ENCODE assay signal across 7 cellular contexts in the genomic region with DNA sequence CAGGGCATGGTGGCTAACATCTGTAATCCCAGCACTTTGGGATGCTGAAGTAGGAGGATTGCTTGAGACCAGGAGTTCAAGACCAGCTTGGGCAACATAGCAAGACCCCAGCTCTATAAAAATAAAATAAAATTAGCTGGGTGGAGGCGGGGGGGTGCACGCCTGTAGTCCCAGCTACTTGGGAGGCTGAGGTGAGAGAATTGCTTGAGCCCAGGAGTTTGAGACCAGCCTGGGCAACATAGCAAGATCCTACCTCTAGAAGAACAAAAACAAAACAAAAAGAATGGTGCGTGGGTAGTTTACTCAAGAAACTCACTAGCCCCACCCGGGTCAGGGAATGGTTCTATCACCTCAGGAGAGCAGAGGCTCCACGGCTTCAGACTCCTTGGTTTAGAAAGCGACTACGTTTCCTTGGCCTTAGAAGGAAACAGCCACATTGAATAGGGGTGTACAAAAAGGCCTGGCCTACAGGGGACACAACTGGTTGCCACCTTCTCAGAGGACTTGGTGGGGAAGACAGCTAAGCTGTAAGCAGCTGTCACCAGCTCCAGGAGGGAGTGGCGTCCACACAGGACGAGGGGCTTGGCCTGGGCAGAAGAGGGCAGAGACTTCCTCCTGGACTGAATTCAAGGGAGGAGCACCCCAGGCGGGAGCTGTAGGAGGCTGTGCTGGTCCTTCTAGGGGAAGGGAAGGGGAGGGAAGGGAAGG. TPM values are rescaled to one million over a fixed set of nuclear protein-coding genes. Genes with fewer than 3 reads are reported as not detected.
DNase-seq lines count a peak whose midpoint lies in the region; ATAC-seq, FAIRE-seq and TF ChIP-seq lines count a peak whose summit lies in the region.
"Had no signal": no experiment of that assay in that cellular context is flagged by ENCODE, and none has a peak within 500 bp of the region (broad histone marks: within the 10 kb centered on the region; RNA-seq: fewer than 3 reads in every experiment).

No MANE protein-coding gene starts in this region.

- no peaks in the 10 kb centered on the region for H3K27me3 Mint-ChIP-seq in activated B cell treated with CpG ODN at 0.5 μM for 24 hours

- intact Hi-C loops in activated B cell treated with CpG ODN at 0.5 μM for 24 hours (cut with micrococcal nuclease) (loop anchor here (2.0 kb wide), 1 partner anchor 73 kb away; no protein-coding TSS in a partner anchor), HepG2 (cut with micrococcal nuclease; ENCODE audit: unreplicated experiment) (loop anchor here (2.0 to 5.0 kb wide), 2 partner anchors 17 to 74 kb away; a partner anchor contains a TSS)

- no peaks in the 10 kb centered on the region for H3K9me3 Mint-ChIP-seq in activated B cell treated with CpG ODN at 0.5 μM for 24 hours

- peak overlapping the region; percentile 57 for H3K4me3 Mint-ChIP-seq in activated B cell treated with CpG ODN at 0.5 μM for 24 hours

- CTCF ChIA-PET in activated B cell treated with CpG ODN at 0.5 μM for 24 hours (lab: Charles Lee) (interaction anchor here (0.8 to 2.1 kb wide), 6 partner anchors 8 to 101 kb away, joined by 3 to 9 read pairs (median 4); no protein-coding TSS in a partner anchor), HepG2 (lab: Yijun Ruan, JAX; ENCODE audit: low intra/inter-chr PET ratio, low total read pairs) (interaction anchor here (1.0 kb wide), 1 partner anchor 46 kb away, joined by 3 read pairs; no protein-coding TSS in a partner anchor)

- no peak for TF ChIP-seq POLR2A in HepG2 (IDR thresholded peaks at IDR 0.05; ENCODE audit: insufficient read depth in 1 of 2, low read depth in 2 of 2, low read length in 2 of 2)

- peaks cover under 1% of the 10 kb centered on the region for H3K36me3 Mint-ChIP-seq in activated B cell treated with CpG ODN at 0.5 μM for 24 hours (ENCODE audit: low read depth)

- no peaks in the 10 kb centered on the region; a peak in 1 of 5 replicates for H3K27me3 ChIP-seq in HepG2 (ENCODE audit: control insufficient read depth in 1 of 2, insufficient read depth in 2 of 2, low read length in 2 of 2)
- no peaks in the 10 kb centered on the region for H3K27me3 ChIP-seq in effector memory CD4-positive, alpha-beta T cell (replicated peaks; ENCODE audit: control insufficient read depth, insufficient read depth, low read length, poor library complexity, severe bottlenecking)

- no TSS peak for BruUV-seq in HepG2 (replicated peaks; lab: Mats Ljungman, UMichigan)

- no peak overlapping the region for H2AFZ ChIP-seq in HepG2 (ENCODE audit: low read length)

- FAIRE-seq in HepG2 (lab: Jason Lieb, UNC) = peak; percentile 23

- 48% methylated on average over 10 of the region's 10 CpGs for WGBS in HepG2 (ENCODE audit: low lambda C conversion rate)

- ATAC-seq in activated B cell treated with CpG ODN at 0.5 μM for 24 hours (ENCODE audit: low read depth) (no peak), HepG2 (peak; percentile 14), GM18861 (IDR thresholded peaks at IDR 0.05; ENCODE audit: unreplicated experiment) (no peak)

- H3K4me1 Mint-ChIP-seq in activated B cell treated with CpG ODN at 0.5 μM for 24 hours = peaks cover 23% of the 10 kb centered on the region

- TF ChIP-seq EP300 in HepG2 (IDR thresholded peaks at IDR 0.05; ENCODE audit: low read depth in 2 of 2, low read length in 2 of 2) = no peak
- TF ChIP-seq EP300 in HepG2 (CRISPR knock-in tag; IDR thresholded peaks at IDR 0.05; ENCODE audit: borderline replicate concordance) = no peak

- TF ChIP-seq CTCF in activated B cell treated with CpG ODN at 0.5 μM for 24 hours (IDR thresholded peaks at IDR 0.05) = no peak
- no peak for TF ChIP-seq CTCF in HepG2 (CRISPR knock-in tag; IDR thresholded peaks at IDR 0.05)

- H3K4me2 ChIP-seq in HepG2 (ENCODE audit: low read depth, low read length) = peak overlapping the region; percentile 99

- peak overlapping the region; percentile 74 for H3K9ac ChIP-seq in HepG2 (ENCODE audit: insufficient read depth, low read depth, low read length)

- H3K27ac Mint-ChIP-seq in activated B cell treated with CpG ODN at 0.5 μM for 24 hours = peak overlapping the region; percentile 54

- no peaks in the 10 kb centered on the region for H3K9me3 ChIP-seq in HepG2 (ENCODE audit: low read length)
- no peaks in the 10 kb centered on the region for H3K9me3 ChIP-seq in effector memory CD4-positive, alpha-beta T cell (ENCODE audit: control insufficient read depth, low read length)

- peaks cover 32% of the 10 kb centered on the region for H4K20me1 ChIP-seq in HepG2 (ENCODE audit: insufficient read depth, low read length)

- H3K4me3 ChIP-seq in HepG2 (replicated peaks in 1 of 3; ENCODE audit: insufficient read depth in 1 of 3, low read depth in 2 of 3, low read length in 3 of 3) = peak overlapping the region; percentile 43 to 94 (median 84)
- no peak overlapping the region for H3K4me3 ChIP-seq in effector memory CD4-positive, alpha-beta T cell (ENCODE audit: insufficient read depth, low read depth, low read length, poor library complexity, severe bottlenecking)

- in situ Hi-C loops in HepG2 (cut with HindIII; ENCODE audit: extremely low pct_ligation_motif_present, low pct_unique_long_range_greater_than_20kb) = loop anchor here (5.0 kb wide), 1 partner anchor 74 kb away; no protein-coding TSS in a partner anchor

- peaks cover 7 to 50% of the 10 kb centered on the region in 2 experiments; a peak in 4 of 5 replicates for H3K36me3 ChIP-seq in HepG2 (replicated peaks in 1 of 2; ENCODE audit: control insufficient read depth in 1 of 2, insufficient read depth in 2 of 2, low read length in 2 of 2)
- H3K36me3 ChIP-seq in effector memory CD4-positive, alpha-beta T cell (ENCODE audit: control insufficient read depth, insufficient read depth, low read length) = no peaks in the 10 kb centered on the region

- H3K79me2 ChIP-seq in HepG2 (ENCODE audit: insufficient read depth, low read length) = peaks cover 59% of the 10 kb centered on the region

- POLR2A ChIA-PET in activated B cell treated with CpG ODN at 0.5 μM for 24 hours (lab: Charles Lee) (interaction anchor here (0.5 to 33.1 kb wide), 5 partner anchors 10 to 70 kb away, joined by 3 to 2404 read pairs (median 3); a partner anchor contains a TSS), HepG2 (lab: Yijun Ruan, JAX) (interaction anchor here (0.9 to 3.5 kb wide), 22 partner anchors 9 to 235 kb away, joined by 3 to 28 read pairs (median 6); a partner anchor contains a TSS)

- H3K4me1 ChIP-seq in HepG2 (ENCODE audit: insufficient read depth, low read length) = peaks cover 62% of the 10 kb centered on the region
- H3K4me1 ChIP-seq in effector memory CD4-positive, alpha-beta T cell (ENCODE audit: control insufficient read depth, insufficient read depth, low read length, poor library complexity, severe bottlenecking) = no peaks in the 10 kb centered on the region

- TF ChIP-seq RAD21 in HepG2 (CRISPR knock-in tag; IDR thresholded peaks at IDR 0.05) = no peak

- H3K27ac ChIP-seq in HepG2 (ENCODE audit: extremely low read length, insufficient read depth, low read length) = peak overlapping the region; percentile 78
- no peak overlapping the region for H3K27ac ChIP-seq in effector memory CD4-positive, alpha-beta T cell (ENCODE audit: insufficient read depth, low read length, poor library complexity, severe bottlenecking)

- DNase-seq in NCI-H524 (lab: John Stamatoyannopoulos, UW) (peak; percentile 42 to 74), NCI-H524 treated with DMSO at 0.1 percent for 48 hours (lab: John Stamatoyannopoulos, UW) (no peak), activated B cell treated with CpG ODN at 0.5 μM for 24 hours (no peak), HepG2 (ENCODE audit: low spot score) (no peak)
- no peak for DNase-seq in effector memory CD4-positive, alpha-beta T cell

RNA-seq across cellular contexts. Expression of a gene that starts 0.7 kb away (rescaled TPM):
- total RNA-seq in activated B cell treated with CpG ODN at 0.5 μM for 24 hours = 3.8 TPM in 2 replicates
- 96.0 and 114 TPM in 2 replicates for total RNA-seq in HepG2 (2016; rRNA removed; fragmentation: Illumina TruSeq; extraction: Trizol)
- total RNA-seq in HepG2 (2016; cell fraction: cytosol; rRNA removed; fragmentation: Illumina TruSeq; extraction: Trizol; ENCODE audit: low read depth) = 20.1 and 22.9 TPM in 2 replicates
- total RNA-seq in HepG2 (2016; cell fraction: insoluble cytoplasmic fraction; rRNA removed; fragmentation: Illumina TruSeq; extraction: Trizol) = 95.6 and 109 TPM in 2 replicates
- 30.2 and 33.7 TPM in 2 replicates for total RNA-seq in HepG2 (2016; cell fraction: membrane; rRNA removed; fragmentation: Illumina TruSeq; extraction: Trizol)
- total RNA-seq in HepG2 (2016; cell fraction: nucleus; rRNA removed; fragmentation: Illumina TruSeq; extraction: Trizol) = 38.0 and 39.0 TPM in 2 replicates
- polyA plus RNA-seq in HepG2 (2011; rRNA removed) = 33.2 and 45.0 TPM in 2 replicates
- polyA plus RNA-seq in HepG2 (2011; cell fraction: cytosol; rRNA removed) = 36.3 and 78.7 TPM in 2 replicates
- 27.9 and 41.4 TPM in 2 replicates for polyA plus RNA-seq in HepG2 (2011; cell fraction: nucleus; rRNA removed)
- 15.9 and 24.5 TPM in 2 replicates for polyA plus RNA-seq in HepG2 (2012)
- polyA plus RNA-seq in HepG2 (2016; cell fraction: cytosol; fragmentation: Illumina TruSeq; extraction: Trizol; ENCODE audit: low read depth) = 18.4 and 18.5 TPM in 2 replicates
- 130 and 138 TPM in 2 replicates for polyA plus RNA-seq in HepG2 (2016; cell fraction: insoluble cytoplasmic fraction; fragmentation: Illumina TruSeq; extraction: Trizol; ENCODE audit: low read depth)
- polyA plus RNA-seq in HepG2 (2016; cell fraction: membrane; fragmentation: Illumina TruSeq; extraction: Trizol; ENCODE audit: low read depth) = 21.2 and 23.8 TPM in 2 replicates
- 61.0 and 63.4 TPM in 2 replicates for polyA plus RNA-seq in HepG2 (2016; cell fraction: nucleus; fragmentation: Illumina TruSeq; extraction: Trizol; ENCODE audit: insufficient read depth, low read depth)
- 74.6 and 146 TPM in 2 replicates for polyA minus RNA-seq in HepG2 (2011; rRNA and poly(A)+ RNA removed; ENCODE audit: low replicate concordance)
- polyA minus RNA-seq in HepG2 (2011; cell fraction: cytosol; rRNA and poly(A)+ RNA removed) = 21.4 and 38.3 TPM in 2 replicates
- polyA minus RNA-seq in HepG2 (2011; cell fraction: nucleus; rRNA and poly(A)+ RNA removed) = 10.7 and 15.2 TPM in 2 replicates

RNA-seq across cellular contexts. Expression of a gene that starts 1.0 kb away (rescaled TPM):
- total RNA-seq in activated B cell treated with CpG ODN at 0.5 μM for 24 hours (11.2 and 15.4 TPM in 2 replicates), HepG2 (2016; rRNA removed; fragmentation: Illumina TruSeq; extraction: Trizol) (270 and 327 TPM in 2 replicates)
- 87.2 and 91.8 TPM in 2 replicates for total RNA-seq in HepG2 (2016; cell fraction: cytosol; rRNA removed; fragmentation: Illumina TruSeq; extraction: Trizol; ENCODE audit: low read depth)
- total RNA-seq in HepG2 (2016; cell fraction: insoluble cytoplasmic fraction; rRNA removed; fragmentation: Illumina TruSeq; extraction: Trizol) = 272 and 349 TPM in 2 replicates
- total RNA-seq in HepG2 (2016; cell fraction: membrane; rRNA removed; fragmentation: Illumina TruSeq; extraction: Trizol) = 147 and 156 TPM in 2 replicates
- 146 and 156 TPM in 2 replicates for total RNA-seq in HepG2 (2016; cell fraction: nucleus; rRNA removed; fragmentation: Illumina TruSeq; extraction: Trizol)
- 249 and 317 TPM in 2 replicates for polyA plus RNA-seq in HepG2 (2011; rRNA removed)
- 229 and 274 TPM in 2 replicates for polyA plus RNA-seq in HepG2 (2011; cell fraction: cytosol; rRNA removed)
- polyA plus RNA-seq in HepG2 (2011; cell fraction: nucleus; rRNA removed) = 417 and 490 TPM in 2 replicates
- 302 and 303 TPM in 2 replicates for polyA plus RNA-seq in HepG2 (2012)
- 66.5 and 75.3 TPM in 2 replicates for polyA plus RNA-seq in HepG2 (2016; cell fraction: cytosol; fragmentation: Illumina TruSeq; extraction: Trizol; ENCODE audit: low read depth)
- polyA plus RNA-seq in HepG2 (2016; cell fraction: insoluble cytoplasmic fraction; fragmentation: Illumina TruSeq; extraction: Trizol; ENCODE audit: low read depth) = 406 and 430 TPM in 2 replicates
- 103 and 126 TPM in 2 replicates for polyA plus RNA-seq in HepG2 (2016; cell fraction: membrane; fragmentation: Illumina TruSeq; extraction: Trizol; ENCODE audit: low read depth)
- 409 and 442 TPM in 2 replicates for polyA plus RNA-seq in HepG2 (2016; cell fraction: nucleus; fragmentation: Illumina TruSeq; extraction: Trizol; ENCODE audit: insufficient read depth, low read depth)
- polyA minus RNA-seq in HepG2 (2011; rRNA and poly(A)+ RNA removed; ENCODE audit: low replicate concordance) = 60.4 and 341 TPM in 2 replicates
- polyA minus RNA-seq in HepG2 (2011; cell fraction: cytosol; rRNA and poly(A)+ RNA removed) = 127 and 156 TPM in 2 replicates
- 114 and 156 TPM in 2 replicates for polyA minus RNA-seq in HepG2 (2011; cell fraction: nucleus; rRNA and poly(A)+ RNA removed)

RNA-seq across cellular contexts. Expression of a gene that starts 17.8 kb away (rescaled TPM):
- total RNA-seq in activated B cell treated with CpG ODN at 0.5 μM for 24 hours = 636 and 647 TPM in 2 replicates
- 28.7 and 46.7 TPM in 2 replicates for total RNA-seq in HepG2 (2016; rRNA removed; fragmentation: Illumina TruSeq; extraction: Trizol)
- 15.8 and 18.7 TPM in 2 replicates for total RNA-seq in HepG2 (2016; cell fraction: cytosol; rRNA removed; fragmentation: Illumina TruSeq; extraction: Trizol; ENCODE audit: low read depth)
- total RNA-seq in HepG2 (2016; cell fraction: insoluble cytoplasmic fraction; rRNA removed; fragmentation: Illumina TruSeq; extraction: Trizol) = 21.7 and 51.0 TPM in 2 replicates
- 31.9 and 34.8 TPM in 2 replicates for total RNA-seq in HepG2 (2016; cell fraction: membrane; rRNA removed; fragmentation: Illumina TruSeq; extraction: Trizol)
- 43.0 and 51.6 TPM in 2 replicates for total RNA-seq in HepG2 (2016; cell fraction: nucleus; rRNA removed; fragmentation: Illumina TruSeq; extraction: Trizol)
- 170 and 192 TPM in 2 replicates for polyA plus RNA-seq in HepG2 (2011; rRNA removed)
- 200 and 244 TPM in 2 replicates for polyA plus RNA-seq in HepG2 (2011; cell fraction: cytosol; rRNA removed)
- polyA plus RNA-seq in HepG2 (2011; cell fraction: nucleus; rRNA removed) = 116 and 129 TPM in 2 replicates
- polyA plus RNA-seq in HepG2 (2012) = 52.7 and 59.2 TPM in 2 replicates
- 35.1 and 40.6 TPM in 2 replicates for polyA plus RNA-seq in HepG2 (2016; cell fraction: cytosol; fragmentation: Illumina TruSeq; extraction: Trizol; ENCODE audit: low read depth)
- polyA plus RNA-seq in HepG2 (2016; cell fraction: insoluble cytoplasmic fraction; fragmentation: Illumina TruSeq; extraction: Trizol; ENCODE audit: low read depth) = 52.5 and 60.0 TPM in 2 replicates
- polyA plus RNA-seq in HepG2 (2016; cell fraction: membrane; fragmentation: Illumina TruSeq; extraction: Trizol; ENCODE audit: low read depth) = 62.1 and 68.8 TPM in 2 replicates
- 160 and 166 TPM in 2 replicates for polyA plus RNA-seq in HepG2 (2016; cell fraction: nucleus; fragmentation: Illumina TruSeq; extraction: Trizol; ENCODE audit: insufficient read depth, low read depth)
- 231 and 401 TPM in 2 replicates for polyA minus RNA-seq in HepG2 (2011; rRNA and poly(A)+ RNA removed; ENCODE audit: low replicate concordance)
- polyA minus RNA-seq in HepG2 (2011; cell fraction: cytosol; rRNA and poly(A)+ RNA removed) = 73.3 and 75.3 TPM in 2 replicates
- polyA minus RNA-seq in HepG2 (2011; cell fraction: nucleus; rRNA and poly(A)+ RNA removed) = 23.0 and 28.7 TPM in 2 replicates

RNA-seq across cellular contexts. Expression of a gene that starts 27.9 kb away (rescaled TPM):
- total RNA-seq in activated B cell treated with CpG ODN at 0.5 μM for 24 hours (0.81 and 1.0 TPM in 2 replicates), HepG2 (2016; rRNA removed; fragmentation: Illumina TruSeq; extraction: Trizol) (135 and 167 TPM in 2 replicates)
- total RNA-seq in HepG2 (2016; cell fraction: cytosol; rRNA removed; fragmentation: Illumina TruSeq; extraction: Trizol; ENCODE audit: low read depth) = 34.5 and 39.0 TPM in 2 replicates
- total RNA-seq in HepG2 (2016; cell fraction: insoluble cytoplasmic fraction; rRNA removed; fragmentation: Illumina TruSeq; extraction: Trizol) = 131 and 168 TPM in 2 replicates
- 97.3 and 97.8 TPM in 2 replicates for total RNA-seq in HepG2 (2016; cell fraction: membrane; rRNA removed; fragmentation: Illumina TruSeq; extraction: Trizol)
- total RNA-seq in HepG2 (2016; cell fraction: nucleus; rRNA removed; fragmentation: Illumina TruSeq; extraction: Trizol) = 62.8 and 63.7 TPM in 2 replicates
- polyA plus RNA-seq in HepG2 (2011; rRNA removed) = 18.5 and 30.3 TPM in 2 replicates
- polyA plus RNA-seq in HepG2 (2011; cell fraction: cytosol; rRNA removed) = 26.4 and 35.2 TPM in 2 replicates
- 11.3 and 14.8 TPM in 2 replicates for polyA plus RNA-seq in HepG2 (2011; cell fraction: nucleus; rRNA removed)
- 20.8 and 42.6 TPM in 2 replicates for polyA plus RNA-seq in HepG2 (2012)
- 27.8 and 29.4 TPM in 2 replicates for polyA plus RNA-seq in HepG2 (2016; cell fraction: cytosol; fragmentation: Illumina TruSeq; extraction: Trizol; ENCODE audit: low read depth)
- polyA plus RNA-seq in HepG2 (2016; cell fraction: insoluble cytoplasmic fraction; fragmentation: Illumina TruSeq; extraction: Trizol; ENCODE audit: low read depth) = 158 and 162 TPM in 2 replicates
- polyA plus RNA-seq in HepG2 (2016; cell fraction: membrane; fragmentation: Illumina TruSeq; extraction: Trizol; ENCODE audit: low read depth) = 64.5 and 65.4 TPM in 2 replicates
- polyA plus RNA-seq in HepG2 (2016; cell fraction: nucleus; fragmentation: Illumina TruSeq; extraction: Trizol; ENCODE audit: insufficient read depth, low read depth) = 90.2 and 97.1 TPM in 2 replicates
- 62.3 and 97.9 TPM in 2 replicates for polyA minus RNA-seq in HepG2 (2011; rRNA and poly(A)+ RNA removed; ENCODE audit: low replicate concordance)
- polyA minus RNA-seq in HepG2 (2011; cell fraction: cytosol; rRNA and poly(A)+ RNA removed) = 18.6 and 37.7 TPM in 2 replicates
- 20.9 and 36.8 TPM in 2 replicates for polyA minus RNA-seq in HepG2 (2011; cell fraction: nucleus; rRNA and poly(A)+ RNA removed)

RNA-seq across cellular contexts. Expression of a gene that starts 40.0 kb away (rescaled TPM):
- total RNA-seq in activated B cell treated with CpG ODN at 0.5 μM for 24 hours = 5.2 and 7.1 TPM in 2 replicates
- 0.22 and 1.7 TPM in 2 replicates for total RNA-seq in HepG2 (2016; rRNA removed; fragmentation: Illumina TruSeq; extraction: Trizol)
- 0.51 and 0.88 TPM in 2 replicates for total RNA-seq in HepG2 (2016; cell fraction: cytosol; rRNA removed; fragmentation: Illumina TruSeq; extraction: Trizol; ENCODE audit: low read depth)
- 0.84 and 0.86 TPM in 2 replicates for total RNA-seq in HepG2 (2016; cell fraction: insoluble cytoplasmic fraction; rRNA removed; fragmentation: Illumina TruSeq; extraction: Trizol)
- 1.1 and 1.2 TPM in 2 replicates for total RNA-seq in HepG2 (2016; cell fraction: membrane; rRNA removed; fragmentation: Illumina TruSeq; extraction: Trizol)
- total RNA-seq in HepG2 (2016; cell fraction: nucleus; rRNA removed; fragmentation: Illumina TruSeq; extraction: Trizol) = 0.38 and 2.4 TPM in 2 replicates
- 1.9 and 2.8 TPM in 2 replicates for polyA plus RNA-seq in HepG2 (2011; rRNA removed)
- 1.1 and 1.8 TPM in 2 replicates for polyA plus RNA-seq in HepG2 (2011; cell fraction: cytosol; rRNA removed)
- polyA plus RNA-seq in HepG2 (2011; cell fraction: nucleus; rRNA removed) = 5.8 and 10.0 TPM in 2 replicates
- polyA plus RNA-seq in HepG2 (2012) = 1.5 and 2.2 TPM in 2 replicates
- 0.23 and 0.46 TPM in 2 replicates for polyA plus RNA-seq in HepG2 (2016; cell fraction: cytosol; fragmentation: Illumina TruSeq; extraction: Trizol; ENCODE audit: low read depth)
- 0.60 TPM in 1 of 2 replicates, not detected in the other for polyA plus RNA-seq in HepG2 (2016; cell fraction: insoluble cytoplasmic fraction; fragmentation: Illumina TruSeq; extraction: Trizol; ENCODE audit: low read depth)
- polyA plus RNA-seq in HepG2 (2016; cell fraction: membrane; fragmentation: Illumina TruSeq; extraction: Trizol; ENCODE audit: low read depth) = 0.59 and 1.1 TPM in 2 replicates
- 2.4 and 2.9 TPM in 2 replicates for polyA plus RNA-seq in HepG2 (2016; cell fraction: nucleus; fragmentation: Illumina TruSeq; extraction: Trizol; ENCODE audit: insufficient read depth, low read depth)
- 0.72 TPM in 1 of 2 replicates, not detected in the other for polyA minus RNA-seq in HepG2 (2011; rRNA and poly(A)+ RNA removed; ENCODE audit: low replicate concordance)
- not detected in 2 replicates for polyA minus RNA-seq in HepG2 (2011; cell fraction: cytosol; rRNA and poly(A)+ RNA removed)
- 1.5 and 3.1 TPM in 2 replicates for polyA minus RNA-seq in HepG2 (2011; cell fraction: nucleus; rRNA and poly(A)+ RNA removed)
- total RNA-seq: lung microvascular endothelial cell had no signal

Comparison
In these comparisons a context has a peak if more than half of its experiments do, and no peak if none do; other contexts are left out.
1. DNase-seq: peak in NCI-H524 (2 of 2); none in NCI-H524 treated with DMSO at 0.1 percent for 48 hours (single experiment), activated B cell treated with CpG ODN at 0.5 μM for 24 hours (single experiment), HepG2 (single experiment) and effector memory CD4-positive, alpha-beta T cell (0 of 3).
2. RNA of a gene that starts 17.8 kb away (total RNA-seq): 636 to 647 TPM in activated B cell treated with CpG ODN at 0.5 μM for 24 hours; 15.8 to 51.6 TPM in HepG2; every median in the first group is over 10 times any median in the second.